In the genomic region with DNA sequence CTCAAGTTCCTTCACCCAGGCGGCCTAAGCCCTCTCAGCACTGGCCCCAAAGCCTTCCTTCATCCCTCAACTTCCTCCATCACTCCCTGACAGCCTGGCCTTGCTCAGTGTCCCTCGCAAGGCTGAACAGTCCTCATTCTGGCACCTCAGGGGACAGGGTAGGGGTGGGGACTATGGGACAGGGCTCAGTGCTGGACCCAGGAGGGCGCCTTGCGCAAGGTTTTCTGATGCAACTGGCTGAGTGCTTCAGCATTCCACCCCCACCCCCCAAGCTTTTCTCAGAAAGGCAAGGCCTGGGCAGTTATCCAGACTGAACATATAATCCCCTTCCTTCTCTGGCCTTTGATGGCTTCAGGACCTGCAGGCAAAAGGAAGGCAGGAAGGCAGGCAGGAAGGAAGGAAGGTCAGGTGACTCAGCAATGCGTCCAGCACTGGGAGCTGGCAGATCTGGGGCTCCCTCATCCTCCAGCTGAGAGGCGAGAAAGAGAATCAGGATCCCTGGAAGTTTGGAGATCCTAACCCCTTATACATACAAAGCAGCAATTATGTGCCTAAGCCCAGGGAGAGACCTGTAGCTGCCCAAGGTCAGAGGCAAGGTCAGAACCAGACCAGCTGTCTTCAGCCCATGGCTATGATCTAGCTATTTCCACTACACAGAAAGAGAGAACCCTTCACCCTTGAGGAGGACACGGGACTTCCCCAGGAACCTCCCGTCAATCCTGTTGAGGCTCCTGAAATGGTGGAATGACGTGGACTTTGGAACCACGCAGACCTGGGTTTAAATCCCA, we compare ENCODE assay signal across 1 cellular context.
A peak's percentile ranks its signal among the peaks of the same experiment; 100 is the strongest.
TF ChIP-seq lines count a peak whose summit lies in the region.

No MANE protein-coding gene starts in this region.

TF ChIP-seq in K562, 482 proteins besides CTCF, POLR2A, EP300 and RAD21 (continued from another document and continues in another):
- TF ChIP-seq, protein P1, sequence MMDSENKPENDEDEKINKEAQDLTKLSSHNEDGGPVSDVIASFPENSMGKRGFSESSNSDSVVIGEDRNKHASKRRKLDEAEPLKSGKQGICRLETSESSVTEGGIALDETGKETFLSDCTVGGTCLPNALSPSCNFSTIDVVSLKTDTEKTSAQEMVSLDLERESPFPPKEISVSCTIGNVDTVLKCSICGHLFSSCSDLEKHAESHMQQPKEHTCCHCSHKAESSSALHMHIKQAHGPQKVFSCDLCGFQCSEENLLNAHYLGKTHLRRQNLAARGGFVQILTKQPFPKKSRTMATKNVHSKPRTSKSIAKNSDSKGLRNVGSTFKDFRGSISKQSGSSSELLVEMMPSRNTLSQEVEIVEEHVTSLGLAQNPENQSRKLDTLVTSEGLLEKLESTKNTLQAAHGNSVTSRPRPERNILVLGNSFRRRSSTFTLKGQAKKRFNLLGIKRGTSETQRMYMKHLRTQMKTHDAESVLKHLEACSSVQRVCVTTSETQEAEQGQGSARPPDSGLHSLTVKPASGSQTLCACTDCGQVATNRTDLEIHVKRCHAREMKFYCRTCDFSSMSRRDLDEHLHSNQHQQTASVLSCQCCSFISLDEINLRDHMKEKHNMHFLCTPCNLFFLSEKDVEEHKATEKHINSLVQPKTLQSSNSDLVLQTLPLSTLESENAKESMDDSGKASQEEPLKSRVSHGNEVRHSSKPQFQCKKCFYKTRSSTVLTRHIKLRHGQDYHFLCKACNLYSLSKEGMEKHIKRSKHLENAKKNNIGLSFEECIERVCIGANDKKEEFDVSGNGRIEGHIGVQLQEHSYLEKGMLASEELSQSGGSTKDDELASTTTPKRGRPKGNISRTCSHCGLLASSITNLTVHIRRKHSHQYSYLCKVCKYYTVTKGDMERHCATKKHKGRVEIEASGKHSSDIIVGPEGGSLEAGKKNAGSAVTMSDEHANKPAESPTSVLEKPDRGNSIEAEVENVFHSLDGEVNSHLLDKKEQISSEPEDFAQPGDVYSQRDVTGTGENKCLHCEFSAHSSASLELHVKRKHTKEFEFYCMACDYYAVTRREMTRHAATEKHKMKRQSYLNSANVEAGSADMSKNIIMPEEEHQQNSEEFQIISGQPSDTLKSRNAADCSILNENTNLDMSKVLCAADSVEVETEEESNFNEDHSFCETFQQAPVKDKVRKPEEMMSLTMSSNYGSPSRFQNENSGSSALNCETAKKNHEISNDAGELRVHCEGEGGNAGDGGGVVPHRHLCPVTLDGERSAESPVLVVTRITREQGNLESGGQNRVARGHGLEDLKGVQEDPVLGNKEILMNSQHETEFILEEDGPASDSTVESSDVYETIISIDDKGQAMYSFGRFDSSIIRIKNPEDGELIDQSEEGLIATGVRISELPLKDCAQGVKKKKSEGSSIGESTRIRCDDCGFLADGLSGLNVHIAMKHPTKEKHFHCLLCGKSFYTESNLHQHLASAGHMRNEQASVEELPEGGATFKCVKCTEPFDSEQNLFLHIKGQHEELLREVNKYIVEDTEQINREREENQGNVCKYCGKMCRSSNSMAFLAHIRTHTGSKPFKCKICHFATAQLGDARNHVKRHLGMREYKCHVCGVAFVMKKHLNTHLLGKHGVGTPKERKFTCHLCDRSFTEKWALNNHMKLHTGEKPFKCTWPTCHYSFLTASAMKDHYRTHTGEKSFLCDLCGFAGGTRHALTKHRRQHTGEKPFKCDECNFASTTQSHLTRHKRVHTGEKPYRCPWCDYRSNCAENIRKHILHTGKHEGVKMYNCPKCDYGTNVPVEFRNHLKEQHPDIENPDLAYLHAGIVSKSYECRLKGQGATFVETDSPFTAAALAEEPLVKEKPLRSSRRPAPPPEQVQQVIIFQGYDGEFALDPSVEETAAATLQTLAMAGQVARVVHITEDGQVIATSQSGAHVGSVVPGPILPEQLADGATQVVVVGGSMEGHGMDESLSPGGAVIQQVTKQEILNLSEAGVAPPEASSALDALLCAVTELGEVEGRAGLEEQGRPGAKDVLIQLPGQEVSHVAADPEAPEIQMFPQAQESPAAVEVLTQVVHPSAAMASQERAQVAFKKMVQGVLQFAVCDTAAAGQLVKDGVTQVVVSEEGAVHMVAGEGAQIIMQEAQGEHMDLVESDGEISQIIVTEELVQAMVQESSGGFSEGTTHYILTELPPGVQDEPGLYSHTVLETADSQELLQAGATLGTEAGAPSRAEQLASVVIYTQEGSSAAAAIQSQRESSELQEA (IDR thresholded peaks at IDR 0.05; ENCODE audit: low read depth): no peak
- TF ChIP-seq KLF10 (CRISPR knock-in tag; IDR thresholded peaks at IDR 0.05): no peak
- TF ChIP-seq TRIM28 (IDR thresholded peaks at IDR 0.05): no peak
- TF ChIP-seq HNRNPK (IDR thresholded peaks at IDR 0.05; ENCODE audit: low read depth, low read length, poor library complexity, severe bottlenecking): no peak
- TF ChIP-seq ZNF12 (CRISPR knock-in tag; IDR thresholded peaks at IDR 0.05): no peak
- TF ChIP-seq ZNF589 (CRISPR knock-in tag; IDR thresholded peaks at IDR 0.05; ENCODE audit: low read depth): peak; percentile 83; the same call in 1 of the 2 replicates
- no peak for TF ChIP-seq ZBTB1 (CRISPR knock-in tag; IDR thresholded peaks at IDR 0.05; ENCODE audit: borderline replicate concordance, low read depth)
- TF ChIP-seq PPARD (CRISPR knock-in tag; IDR thresholded peaks at IDR 0.05): no peak
- TF ChIP-seq ZNF431 (CRISPR knock-in tag; IDR thresholded peaks at IDR 0.05): no peak
- no peak for TF ChIP-seq SRSF9 (IDR thresholded peaks at IDR 0.05; ENCODE audit: borderline replicate concordance, low read depth, low read length)
- no peak for TF ChIP-seq TAF15 (IDR thresholded peaks at IDR 0.05; ENCODE audit: low read depth, low read length)
- TF ChIP-seq, protein P2, sequence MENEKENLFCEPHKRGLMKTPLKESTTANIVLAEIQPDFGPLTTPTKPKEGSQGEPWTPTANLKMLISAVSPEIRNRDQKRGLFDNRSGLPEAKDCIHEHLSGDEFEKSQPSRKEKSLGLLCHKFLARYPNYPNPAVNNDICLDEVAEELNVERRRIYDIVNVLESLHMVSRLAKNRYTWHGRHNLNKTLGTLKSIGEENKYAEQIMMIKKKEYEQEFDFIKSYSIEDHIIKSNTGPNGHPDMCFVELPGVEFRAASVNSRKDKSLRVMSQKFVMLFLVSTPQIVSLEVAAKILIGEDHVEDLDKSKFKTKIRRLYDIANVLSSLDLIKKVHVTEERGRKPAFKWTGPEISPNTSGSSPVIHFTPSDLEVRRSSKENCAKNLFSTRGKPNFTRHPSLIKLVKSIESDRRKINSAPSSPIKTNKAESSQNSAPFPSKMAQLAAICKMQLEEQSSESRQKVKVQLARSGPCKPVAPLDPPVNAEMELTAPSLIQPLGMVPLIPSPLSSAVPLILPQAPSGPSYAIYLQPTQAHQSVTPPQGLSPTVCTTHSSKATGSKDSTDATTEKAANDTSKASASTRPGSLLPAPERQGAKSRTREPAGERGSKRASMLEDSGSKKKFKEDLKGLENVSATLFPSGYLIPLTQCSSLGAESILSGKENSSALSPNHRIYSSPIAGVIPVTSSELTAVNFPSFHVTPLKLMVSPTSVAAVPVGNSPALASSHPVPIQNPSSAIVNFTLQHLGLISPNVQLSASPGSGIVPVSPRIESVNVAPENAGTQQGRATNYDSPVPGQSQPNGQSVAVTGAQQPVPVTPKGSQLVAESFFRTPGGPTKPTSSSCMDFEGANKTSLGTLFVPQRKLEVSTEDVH (IDR thresholded peaks at IDR 0.05; ENCODE audit: low read depth, partially characterized antibody): peak; percentile 49
- no peak for TF ChIP-seq ZNF408 (CRISPR knock-in tag; IDR thresholded peaks at IDR 0.05; ENCODE audit: low read depth)
- peak; percentile 17 for TF ChIP-seq CHD1 (IDR thresholded peaks at IDR 0.05; ENCODE audit: low read length)
- TF ChIP-seq, protein P3, sequence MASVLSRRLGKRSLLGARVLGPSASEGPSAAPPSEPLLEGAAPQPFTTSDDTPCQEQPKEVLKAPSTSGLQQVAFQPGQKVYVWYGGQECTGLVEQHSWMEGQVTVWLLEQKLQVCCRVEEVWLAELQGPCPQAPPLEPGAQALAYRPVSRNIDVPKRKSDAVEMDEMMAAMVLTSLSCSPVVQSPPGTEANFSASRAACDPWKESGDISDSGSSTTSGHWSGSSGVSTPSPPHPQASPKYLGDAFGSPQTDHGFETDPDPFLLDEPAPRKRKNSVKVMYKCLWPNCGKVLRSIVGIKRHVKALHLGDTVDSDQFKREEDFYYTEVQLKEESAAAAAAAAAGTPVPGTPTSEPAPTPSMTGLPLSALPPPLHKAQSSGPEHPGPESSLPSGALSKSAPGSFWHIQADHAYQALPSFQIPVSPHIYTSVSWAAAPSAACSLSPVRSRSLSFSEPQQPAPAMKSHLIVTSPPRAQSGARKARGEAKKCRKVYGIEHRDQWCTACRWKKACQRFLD (CRISPR knock-in tag; IDR thresholded peaks at IDR 0.05): peak; percentile 66; the same call in 1 of the 2 replicates
- TF ChIP-seq, protein P4, sequence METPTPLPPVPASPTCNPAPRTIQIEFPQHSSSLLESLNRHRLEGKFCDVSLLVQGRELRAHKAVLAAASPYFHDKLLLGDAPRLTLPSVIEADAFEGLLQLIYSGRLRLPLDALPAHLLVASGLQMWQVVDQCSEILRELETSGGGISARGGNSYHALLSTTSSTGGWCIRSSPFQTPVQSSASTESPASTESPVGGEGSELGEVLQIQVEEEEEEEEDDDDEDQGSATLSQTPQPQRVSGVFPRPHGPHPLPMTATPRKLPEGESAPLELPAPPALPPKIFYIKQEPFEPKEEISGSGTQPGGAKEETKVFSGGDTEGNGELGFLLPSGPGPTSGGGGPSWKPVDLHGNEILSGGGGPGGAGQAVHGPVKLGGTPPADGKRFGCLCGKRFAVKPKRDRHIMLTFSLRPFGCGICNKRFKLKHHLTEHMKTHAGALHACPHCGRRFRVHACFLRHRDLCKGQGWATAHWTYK (CRISPR knock-in tag; IDR thresholded peaks at IDR 0.05): no peak
- peak; percentile 34 to 78; a peak in 3 of 4 replicates for TF ChIP-seq KDM1A (IDR thresholded peaks at IDR 0.05)
- no peak for TF ChIP-seq PHTF2 (CRISPR knock-in tag; IDR thresholded peaks at IDR 0.05)
- TF ChIP-seq, protein P5, sequence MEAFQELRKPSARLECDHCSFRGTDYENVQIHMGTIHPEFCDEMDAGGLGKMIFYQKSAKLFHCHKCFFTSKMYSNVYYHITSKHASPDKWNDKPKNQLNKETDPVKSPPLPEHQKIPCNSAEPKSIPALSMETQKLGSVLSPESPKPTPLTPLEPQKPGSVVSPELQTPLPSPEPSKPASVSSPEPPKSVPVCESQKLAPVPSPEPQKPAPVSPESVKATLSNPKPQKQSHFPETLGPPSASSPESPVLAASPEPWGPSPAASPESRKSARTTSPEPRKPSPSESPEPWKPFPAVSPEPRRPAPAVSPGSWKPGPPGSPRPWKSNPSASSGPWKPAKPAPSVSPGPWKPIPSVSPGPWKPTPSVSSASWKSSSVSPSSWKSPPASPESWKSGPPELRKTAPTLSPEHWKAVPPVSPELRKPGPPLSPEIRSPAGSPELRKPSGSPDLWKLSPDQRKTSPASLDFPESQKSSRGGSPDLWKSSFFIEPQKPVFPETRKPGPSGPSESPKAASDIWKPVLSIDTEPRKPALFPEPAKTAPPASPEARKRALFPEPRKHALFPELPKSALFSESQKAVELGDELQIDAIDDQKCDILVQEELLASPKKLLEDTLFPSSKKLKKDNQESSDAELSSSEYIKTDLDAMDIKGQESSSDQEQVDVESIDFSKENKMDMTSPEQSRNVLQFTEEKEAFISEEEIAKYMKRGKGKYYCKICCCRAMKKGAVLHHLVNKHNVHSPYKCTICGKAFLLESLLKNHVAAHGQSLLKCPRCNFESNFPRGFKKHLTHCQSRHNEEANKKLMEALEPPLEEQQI (IDR thresholded peaks at IDR 0.05): no peak
- no peak for TF ChIP-seq ESRRB (CRISPR knock-in tag; IDR thresholded peaks at IDR 0.05; ENCODE audit: borderline replicate concordance)
- TF ChIP-seq, protein P6, sequence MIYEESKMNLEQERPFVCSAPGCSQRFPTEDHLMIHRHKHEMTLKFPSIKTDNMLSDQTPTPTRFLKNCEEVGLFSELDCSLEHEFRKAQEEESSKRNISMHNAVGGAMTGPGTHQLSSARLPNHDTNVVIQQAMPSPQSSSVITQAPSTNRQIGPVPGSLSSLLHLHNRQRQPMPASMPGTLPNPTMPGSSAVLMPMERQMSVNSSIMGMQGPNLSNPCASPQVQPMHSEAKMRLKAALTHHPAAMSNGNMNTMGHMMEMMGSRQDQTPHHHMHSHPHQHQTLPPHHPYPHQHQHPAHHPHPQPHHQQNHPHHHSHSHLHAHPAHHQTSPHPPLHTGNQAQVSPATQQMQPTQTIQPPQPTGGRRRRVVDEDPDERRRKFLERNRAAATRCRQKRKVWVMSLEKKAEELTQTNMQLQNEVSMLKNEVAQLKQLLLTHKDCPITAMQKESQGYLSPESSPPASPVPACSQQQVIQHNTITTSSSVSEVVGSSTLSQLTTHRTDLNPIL (CRISPR knock-in tag; IDR thresholded peaks at IDR 0.05): no peak
- no peak for TF ChIP-seq SMARCA5 (IDR thresholded peaks at IDR 0.05)
- 0 out of 3 replicates have a peak, but pooled peaks of 1 of the 2 experiments have one; percentile 61 for TF ChIP-seq CBX3 (IDR thresholded peaks at IDR 0.05; ENCODE audit: borderline replicate concordance in 1 of 2, low read length in 2 of 2)
- TF ChIP-seq WHSC1 (IDR thresholded peaks at IDR 0.05; ENCODE audit: low read length): no peak
- peak; percentile 84 for TF ChIP-seq DPF2 (IDR thresholded peaks at IDR 0.05)
- no peak for TF ChIP-seq PCBP2 (IDR thresholded peaks at IDR 0.05; ENCODE audit: low read depth, low read length, poor library complexity, severe bottlenecking)
- TF ChIP-seq, protein P7, sequence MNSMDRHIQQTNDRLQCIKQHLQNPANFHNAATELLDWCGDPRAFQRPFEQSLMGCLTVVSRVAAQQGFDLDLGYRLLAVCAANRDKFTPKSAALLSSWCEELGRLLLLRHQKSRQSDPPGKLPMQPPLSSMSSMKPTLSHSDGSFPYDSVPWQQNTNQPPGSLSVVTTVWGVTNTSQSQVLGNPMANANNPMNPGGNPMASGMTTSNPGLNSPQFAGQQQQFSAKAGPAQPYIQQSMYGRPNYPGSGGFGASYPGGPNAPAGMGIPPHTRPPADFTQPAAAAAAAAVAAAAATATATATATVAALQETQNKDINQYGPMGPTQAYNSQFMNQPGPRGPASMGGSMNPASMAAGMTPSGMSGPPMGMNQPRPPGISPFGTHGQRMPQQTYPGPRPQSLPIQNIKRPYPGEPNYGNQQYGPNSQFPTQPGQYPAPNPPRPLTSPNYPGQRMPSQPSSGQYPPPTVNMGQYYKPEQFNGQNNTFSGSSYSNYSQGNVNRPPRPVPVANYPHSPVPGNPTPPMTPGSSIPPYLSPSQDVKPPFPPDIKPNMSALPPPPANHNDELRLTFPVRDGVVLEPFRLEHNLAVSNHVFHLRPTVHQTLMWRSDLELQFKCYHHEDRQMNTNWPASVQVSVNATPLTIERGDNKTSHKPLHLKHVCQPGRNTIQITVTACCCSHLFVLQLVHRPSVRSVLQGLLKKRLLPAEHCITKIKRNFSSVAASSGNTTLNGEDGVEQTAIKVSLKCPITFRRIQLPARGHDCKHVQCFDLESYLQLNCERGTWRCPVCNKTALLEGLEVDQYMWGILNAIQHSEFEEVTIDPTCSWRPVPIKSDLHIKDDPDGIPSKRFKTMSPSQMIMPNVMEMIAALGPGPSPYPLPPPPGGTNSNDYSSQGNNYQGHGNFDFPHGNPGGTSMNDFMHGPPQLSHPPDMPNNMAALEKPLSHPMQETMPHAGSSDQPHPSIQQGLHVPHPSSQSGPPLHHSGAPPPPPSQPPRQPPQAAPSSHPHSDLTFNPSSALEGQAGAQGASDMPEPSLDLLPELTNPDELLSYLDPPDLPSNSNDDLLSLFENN (IDR thresholded peaks at IDR 0.05; ENCODE audit: low read depth in 2 of 2, low read length in 2 of 2): 0 out of 4 replicates have a peak, but pooled peaks of 1 of the 2 experiments have one; percentile 26
- TF ChIP-seq ZNF143 (CRISPR knock-in tag; IDR thresholded peaks at IDR 0.05): no peak; the same call in 1 of the 2 replicates
- no peak for TF ChIP-seq ILK (tag; IDR thresholded peaks at IDR 0.05; ENCODE audit: borderline replicate concordance, low read depth)
